ENCODE assay signal across 26 cellular contexts in genomic region chr5:173968154-173968553, GRCh38. TPM values are rescaled to one million over a fixed set of nuclear protein-coding genes. Genes with fewer than 3 reads are reported as not detected.
DNase-seq lines count a peak whose midpoint lies in the region; ATAC-seq, FAIRE-seq and TF ChIP-seq lines count a peak whose summit lies in the region.
"Had no signal": no experiment of that assay in that cellular context is flagged by ENCODE, and none has a peak within 500 bp of the region (broad histone marks: within the 10 kb centered on the region; RNA-seq: fewer than 3 reads in every experiment).

No MANE protein-coding gene starts in this region.

- peaks cover 70% of the 10 kb centered on the region for H3K4me1 ChIP-seq in HepG2 (ENCODE audit: insufficient read depth, low read length)
- H3K4me1 ChIP-seq in right lobe of liver, result peaks cover 0 to 14% (median 3%) of the 10 kb centered on the region in 4 donors
- H3K4me1 ChIP-seq: prostate gland had no signal

- H3K9ac ChIP-seq in HepG2 (ENCODE audit: insufficient read depth, low read depth, low read length), result no peak overlapping the region

- intact Hi-C loops in HepG2 (cut with micrococcal nuclease; ENCODE audit: unreplicated experiment), result loop anchor here (2.0 to 5.0 kb wide), 2 partner anchors 36 to 201 kb away; no protein-coding TSS in a partner anchor
- intact Hi-C loops in right lobe of liver (cut with DNase I), result no loop called here

- CTCF ChIA-PET in HepG2 (lab: Yijun Ruan, JAX; ENCODE audit: low intra/inter-chr PET ratio, low total read pairs), result no interaction called here

- no peak overlapping the region for H3K4me2 ChIP-seq in HepG2 (ENCODE audit: low read depth, low read length)

- H3K4me3 ChIP-seq in HepG2 (replicated peaks in 1 of 3; ENCODE audit: insufficient read depth in 1 of 3, low read depth in 2 of 3, low read length in 3 of 3) (no peak overlapping the region), right lobe of liver (no peak overlapping the region)
- H3K4me3 ChIP-seq: heart left ventricle, lower lobe of right lung, prostate gland had no signal

- no TSS peak for BruUV-seq in HepG2 (replicated peaks; lab: Mats Ljungman, UMichigan)

- no peaks in the 10 kb centered on the region for H3K9me3 ChIP-seq in HepG2 (ENCODE audit: low read length)
- no peaks in the 10 kb centered on the region for H3K9me3 ChIP-seq in right lobe of liver
- H3K9me3 ChIP-seq: heart left ventricle, lower lobe of right lung, prostate gland had no signal

- TF ChIP-seq EP300 in HepG2 (IDR thresholded peaks at IDR 0.05; ENCODE audit: low read depth in 2 of 2, low read length in 2 of 2) (no peak), HepG2 (CRISPR knock-in tag; IDR thresholded peaks at IDR 0.05; ENCODE audit: borderline replicate concordance) (no peak)

- H3K27ac ChIP-seq in HepG2 (ENCODE audit: extremely low read length, insufficient read depth, low read length), result peak overlapping the region; percentile 85
- no peak overlapping the region for H3K27ac ChIP-seq in right lobe of liver
- H3K27ac ChIP-seq: heart left ventricle, lower lobe of right lung, prostate gland, WERI-Rb-1 had no signal

- POLR2A ChIA-PET in HepG2 (lab: Yijun Ruan, JAX), result interaction anchor here (1.3 to 3.3 kb wide), 2 partner anchors 35 to 144 kb away, joined by 3 to 30 read pairs; no protein-coding TSS in a partner anchor

- ATAC-seq in HepG2 (no peak), right lobe of liver (no peak), GM19351 (IDR thresholded peaks at IDR 0.05; ENCODE audit: unreplicated experiment) (no peak)
- ATAC-seq: heart left ventricle; lower lobe of right lung; naive thymus-derived CD4-positive, alpha-beta T cell had no signal

- H3K4me1 Mint-ChIP-seq in brain (peaks cover 82% of the 10 kb centered on the region), mesothelial cell of epicardium (peaks cover 35% of the 10 kb centered on the region)

- H3K27me3 ChIP-seq in HepG2 (ENCODE audit: control insufficient read depth in 1 of 2, insufficient read depth in 2 of 2, low read length in 2 of 2) (no peaks in the 10 kb centered on the region), right lobe of liver (no peaks in the 10 kb centered on the region)
- H3K27me3 ChIP-seq: heart left ventricle had no signal

- TF ChIP-seq POLR2A in HepG2 (IDR thresholded peaks at IDR 0.05; ENCODE audit: insufficient read depth in 1 of 2, low read depth in 2 of 2, low read length in 2 of 2) (no peak), right lobe of liver (IDR thresholded peaks at IDR 0.05) (no peak)

- in situ Hi-C loops in HepG2 (cut with HindIII; ENCODE audit: extremely low pct_ligation_motif_present, low pct_unique_long_range_greater_than_20kb), result loop anchor here (5.0 to 25.0 kb wide), 2 partner anchors 36 to 206 kb away; no protein-coding TSS in a partner anchor

- no peak for TF ChIP-seq CTCF in HepG2 (CRISPR knock-in tag; IDR thresholded peaks at IDR 0.05)
- TF ChIP-seq CTCF in right lobe of liver (IDR thresholded peaks at IDR 0.05), result no peak
- no peak for TF ChIP-seq CTCF in brain (conservative IDR thresholded peaks at IDR 0.05)
- TF ChIP-seq CTCF in mesothelial cell of epicardium (IDR thresholded peaks at IDR 0.05; ENCODE audit: unreplicated experiment), result no peak

- H3K36me3 ChIP-seq in HepG2 (replicated peaks in 1 of 2; ENCODE audit: control insufficient read depth in 1 of 2, insufficient read depth in 2 of 2, low read length in 2 of 2) (no peaks in the 10 kb centered on the region), right lobe of liver (no peaks in the 10 kb centered on the region)
- H3K36me3 ChIP-seq: heart left ventricle, lower lobe of right lung, prostate gland, WERI-Rb-1 had no signal

- TF ChIP-seq RAD21 in HepG2 (CRISPR knock-in tag; IDR thresholded peaks at IDR 0.05), result no peak

- H3K4me3 Mint-ChIP-seq in brain, result peak overlapping the region in 4 of 5 experiments; percentile 33 to 70 (median 50)
- H3K4me3 Mint-ChIP-seq in mesothelial cell of epicardium, result no peak overlapping the region
- H3K4me3 Mint-ChIP-seq: activated CD4-positive, alpha-beta memory T cell treated with anti-CD3 and anti-CD28 coated beads for 36 hours; CD4-positive, alpha-beta T cell; naive thymus-derived CD4-positive, alpha-beta T cell had no signal

- FAIRE-seq in HepG2 (lab: Jason Lieb, UNC), result no peak
- FAIRE-seq: small intestine had no signal

- DNase-seq in HepG2 (ENCODE audit: low spot score) (no peak), right lobe of liver (no peak), mesothelial cell of epicardium (ENCODE audit: low spot score in 2 of 2, unreplicated experiment in 2 of 2) (no peak), NCI-H1436 (lab: John Stamatoyannopoulos, UW) (no peak)
- DNase-seq in stimulated activated naive CD4-positive, alpha-beta T cell (lab: John Stamatoyannopoulos, UW), result no peak
- DNase-seq in activated effector memory CD4-positive, alpha-beta T cell treated with anti-CD3 and anti-CD28 coated beads, Interleukin-2, amount 50 U/mL, for 16 hours, result no peak
- DNase-seq: activated CD4-positive, alpha-beta memory T cell treated with anti-CD3 and anti-CD28 coated beads for 36 hours; activated naive CD4-positive, alpha-beta T cell treated with Interleukin-2 at 50 U/mL for 16 hours; activated T-cell treated with anti-CD3 and anti-CD28 coated beads for 4 hours; CD4-positive, alpha-beta T cell; cerebellar nuclear complex; DMS79; heart left ventricle; KG1; lower lobe of right lung; naive thymus-derived CD4-positive, alpha-beta T cell; NCI-H1930; Right ventricle myocardium superior; small intestine; stimulated activated CD4-positive, alpha-beta T cell treated with anti-CD3 and anti-CD28 coated beads, Interleukin-4, amount 100 ng/mL, for 24 hours; WERI-Rb-1 had no signal

- H3K79me2 ChIP-seq in HepG2 (ENCODE audit: insufficient read depth, low read length), result no peaks in the 10 kb centered on the region

- WGBS in HepG2 (ENCODE audit: low lambda C conversion rate), result 100% methylated on average over 7 of the region's 7 CpGs
- 69% methylated on average over 4 of the region's 7 CpGs for WGBS in right lobe of liver (ENCODE audit: insufficient coverage, low coverage, low lambda C conversion rate, missing lambda C conversion rate)

- H4K20me1 ChIP-seq in HepG2 (ENCODE audit: insufficient read depth, low read length), result no peaks in the 10 kb centered on the region

- H2AFZ ChIP-seq in HepG2 (ENCODE audit: low read length), result no peak overlapping the region

- H3K36me3 Mint-ChIP-seq in brain (no peaks in the 10 kb centered on the region), mesothelial cell of epicardium (no peaks in the 10 kb centered on the region)
- H3K36me3 Mint-ChIP-seq: activated CD4-positive, alpha-beta memory T cell treated with anti-CD3 and anti-CD28 coated beads for 36 hours; naive thymus-derived CD4-positive, alpha-beta T cell had no signal

- peaks cover 6% of the 10 kb centered on the region for H3K27me3 Mint-ChIP-seq in brain
- no peaks in the 10 kb centered on the region for H3K27me3 Mint-ChIP-seq in mesothelial cell of epicardium (ENCODE audit: low read depth)

- H3K27ac Mint-ChIP-seq in brain (peak overlapping the region; percentile 82 to 95 (median 91)), mesothelial cell of epicardium (peak overlapping the region; percentile 25)
- H3K27ac Mint-ChIP-seq: activated CD4-positive, alpha-beta memory T cell treated with anti-CD3 and anti-CD28 coated beads for 36 hours; CD4-positive, alpha-beta T cell; naive thymus-derived CD4-positive, alpha-beta T cell had no signal

- H3K9me3 Mint-ChIP-seq in brain (peaks cover 0 to 5% (median 0%) of the 10 kb centered on the region in 5 experiments), mesothelial cell of epicardium (no peaks in the 10 kb centered on the region)
- H3K9me3 Mint-ChIP-seq: activated CD4-positive, alpha-beta memory T cell treated with anti-CD3 and anti-CD28 coated beads for 36 hours; CD4-positive, alpha-beta T cell; naive thymus-derived CD4-positive, alpha-beta T cell had no signal

TF ChIP-seq in HepG2, 621 proteins besides CTCF, POLR2A, EP300 and RAD21 (continues in another document):
- no peak for TF ChIP-seq ZNF44 (CRISPR knock-in tag; IDR thresholded peaks at IDR 0.05)

RNA-seq across cellular contexts. Expression of gene C5orf47, which starts 20.8 kb away (rescaled TPM):
- total RNA-seq in HepG2 (2016; rRNA removed; fragmentation: Illumina TruSeq; extraction: Trizol), result not detected in 2 replicates
- not detected in 2 replicates for total RNA-seq in HepG2 (2016; cell fraction: cytosol; rRNA removed; fragmentation: Illumina TruSeq; extraction: Trizol; ENCODE audit: low read depth)
- not detected in 2 replicates for total RNA-seq in HepG2 (2016; cell fraction: insoluble cytoplasmic fraction; rRNA removed; fragmentation: Illumina TruSeq; extraction: Trizol)
- total RNA-seq in HepG2 (2016; cell fraction: membrane; rRNA removed; fragmentation: Illumina TruSeq; extraction: Trizol), result not detected in 2 replicates
- not detected in 2 replicates for total RNA-seq in HepG2 (2016; cell fraction: nucleus; rRNA removed; fragmentation: Illumina TruSeq; extraction: Trizol)
- polyA plus RNA-seq in HepG2 (2011; rRNA removed), result 0.04 TPM in 1 of 2 replicates, not detected in the other
- 0.06 TPM in 1 of 2 replicates, not detected in the other for polyA plus RNA-seq in HepG2 (2011; cell fraction: cytosol; rRNA removed)
- not detected in 2 replicates for polyA plus RNA-seq in HepG2 (2011; cell fraction: nucleus; rRNA removed)
- polyA plus RNA-seq in HepG2 (2012), result 0.05 and 0.20 TPM in 2 replicates
- not detected in 2 replicates for polyA plus RNA-seq in HepG2 (2016; cell fraction: cytosol; fragmentation: Illumina TruSeq; extraction: Trizol; ENCODE audit: low read depth)
- polyA plus RNA-seq in HepG2 (2016; cell fraction: insoluble cytoplasmic fraction; fragmentation: Illumina TruSeq; extraction: Trizol; ENCODE audit: low read depth), result not detected in 2 replicates
- polyA plus RNA-seq in HepG2 (2016; cell fraction: membrane; fragmentation: Illumina TruSeq; extraction: Trizol; ENCODE audit: low read depth), result 0.08 TPM in 1 of 2 replicates, not detected in the other
- polyA plus RNA-seq in HepG2 (2016; cell fraction: nucleus; fragmentation: Illumina TruSeq; extraction: Trizol; ENCODE audit: insufficient read depth, low read depth), result not detected in 2 replicates
- polyA minus RNA-seq in HepG2 (2011; rRNA and poly(A)+ RNA removed; ENCODE audit: low replicate concordance), result 0.06 TPM in 1 of 2 replicates, not detected in the other
- polyA minus RNA-seq in HepG2 (2011; cell fraction: cytosol; rRNA and poly(A)+ RNA removed), result not detected in 2 replicates
- 0.26 TPM in 1 of 2 replicates, not detected in the other for polyA minus RNA-seq in HepG2 (2011; cell fraction: nucleus; rRNA and poly(A)+ RNA removed)
- total RNA-seq in right lobe of liver, result not detected
- not detected for polyA plus RNA-seq in brain (ENCODE audit: insufficient read depth, low read depth, low replicate concordance)
- total RNA-seq in mesothelial cell of epicardium, result not detected in 3 replicates
- total RNA-seq: activated CD4-positive, alpha-beta memory T cell treated with anti-CD3 and anti-CD28 coated beads for 36 hours; CD4-positive, alpha-beta T cell; lower lobe of right lung; naive thymus-derived CD4-positive, alpha-beta T cell; OCI-LY7; Right ventricle myocardium superior; T-helper 1 cell treated with Interleukin-12 subunit alpha and Interleukin-12 subunit beta and Interleukin-4 antibody, amounts not matched to agents 30 ng/mL and 1 ng/mL, for 36 hours had no signal
- polyA plus RNA-seq: naive thymus-derived CD4-positive, alpha-beta T cell; small intestine had no signal
